In the genomic region with DNA sequence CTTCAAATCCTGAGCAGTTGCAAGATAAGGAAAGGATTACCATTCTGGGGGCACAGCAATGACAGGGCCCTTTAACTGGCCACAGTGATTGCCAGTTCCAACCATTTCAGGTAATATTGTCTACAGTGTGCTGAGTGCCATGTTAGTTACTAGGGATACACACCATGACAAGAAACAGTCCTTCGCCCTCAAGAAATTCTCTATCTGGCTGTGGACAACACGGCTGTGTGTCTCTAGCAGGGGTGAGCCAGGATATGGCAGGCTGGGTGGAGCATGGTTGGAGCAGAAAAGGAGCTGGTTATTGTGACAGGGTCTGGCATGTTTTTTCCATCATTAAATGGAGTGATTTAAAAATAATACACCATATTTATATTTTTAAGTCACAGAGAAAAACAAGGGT, we compare ENCODE assay signal across 31 cellular contexts. TPM values are rescaled to one million over a fixed set of nuclear protein-coding genes. Genes with fewer than 3 reads are reported as not detected.
"Had no signal": no experiment of that assay in that cellular context is flagged by ENCODE, and none has a peak within 500 bp of the region (broad histone marks: within the 10 kb centered on the region; RNA-seq: fewer than 3 reads in every experiment).

No MANE protein-coding gene starts in this region.

- H3K27ac Mint-ChIP-seq: activated CD4-positive, alpha-beta T cell treated with anti-CD3 and anti-CD28 coated beads, Interleukin-2, amount 10 ng/mL, durations not matched to agents 24 days and 14 days; activated CD8-positive, alpha-beta T cell treated with anti-CD3 and anti-CD28 coated beads for 36 hours; activated naive CD8-positive, alpha-beta T cell treated with anti-CD3 and anti-CD28 coated beads for 36 hours; activated T-cell treated with anti-CD3 and anti-CD28 coated beads, Interleukin-2, amount 50 U/mL, for 72 hours; activated T-helper 17 cell treated with anti-CD3 and anti-CD28 coated beads, Interleukin-2, amount 50 U/mL, for 72 hours; T-helper 1 cell treated with Interleukin-12 subunit alpha and Interleukin-12 subunit beta and Interleukin-4 antibody, amounts not matched to agents 30 μg/mL and 1 μg/mL, for 36 hours; T-helper 2 cell treated with Interferon-gamma antibody and Interleukin-4, amounts not matched to agents 5 μg/mL and 100 μg/mL, for 36 hours had no signal

- H3K9ac ChIP-seq: KMS-11 had no signal

- H3K4me2 ChIP-seq: KMS-11 had no signal

- H3K27me3 Mint-ChIP-seq: activated CD4-positive, alpha-beta T cell treated with anti-CD3 and anti-CD28 coated beads, Interleukin-2, amount 10 ng/mL, durations not matched to agents 24 days and 14 days; activated CD8-positive, alpha-beta T cell treated with anti-CD3 and anti-CD28 coated beads for 36 hours; activated naive CD8-positive, alpha-beta T cell treated with anti-CD3 and anti-CD28 coated beads for 36 hours; activated T-helper 17 cell treated with anti-CD3 and anti-CD28 coated beads, Interleukin-2, amount 50 U/mL, for 72 hours had no signal

- DNase-seq: activated CD4-positive, alpha-beta T cell treated with anti-CD3 and anti-CD28 coated beads, Interleukin-2, amount 10 ng/mL, durations not matched to agents 24 days and 14 days; activated CD4-positive, alpha-beta T cell treated with anti-CD3 and anti-CD28 coated beads, Interleukin-2, amount 50 U/mL, for 4 hours; activated CD8-positive, alpha-beta T cell treated with anti-CD3 and anti-CD28 coated beads for 36 hours; activated effector memory CD4-positive, alpha-beta T cell treated with anti-CD3 and anti-CD28 coated beads, Interleukin-2, amount 50 U/mL, for 16 hours; activated naive CD4-positive, alpha-beta T cell; activated naive CD4-positive, alpha-beta T cell treated with anti-CD3 and anti-CD28 coated beads, Interleukin-2, amount 50 U/mL, for 16 hours; activated naive CD8-positive, alpha-beta T cell treated with anti-CD3 and anti-CD28 coated beads for 36 hours; activated T-cell treated with anti-CD3 and anti-CD28 coated beads, Interleukin-2, amount 50 U/mL, for 1 hour; activated T-cell treated with anti-CD3 and anti-CD28 coated beads, Interleukin-2, amount 50 U/mL, for 72 hours; amniotic stem cell; aorta; brain microvascular endothelial cell; MM.1S; MV-4-11; NCI-H1092; NCI-H1436 treated with DMSO at 0.1 percent for 48 hours; NCI-H1694 treated with DMSO at 0.1 percent for 48 hours; NCI-H2029; NCI-H345; NCI-H524 treated with DMSO at 0.1 percent for 48 hours; SIG-M5 had no signal

- H3K27ac ChIP-seq: brain microvascular endothelial cell, KMS-11 had no signal

- H3K27me3 ChIP-seq: brain microvascular endothelial cell had no signal

- FAIRE-seq: TTC549 had no signal

- H3K9me3 Mint-ChIP-seq: activated CD4-positive, alpha-beta T cell treated with anti-CD3 and anti-CD28 coated beads, Interleukin-2, amount 10 ng/mL, durations not matched to agents 24 days and 14 days; activated CD8-positive, alpha-beta T cell treated with anti-CD3 and anti-CD28 coated beads for 36 hours; activated naive CD8-positive, alpha-beta T cell treated with anti-CD3 and anti-CD28 coated beads for 36 hours; activated T-cell treated with anti-CD3 and anti-CD28 coated beads, Interleukin-2, amount 50 U/mL, for 72 hours; activated T-helper 17 cell treated with anti-CD3 and anti-CD28 coated beads, Interleukin-2, amount 50 U/mL, for 72 hours; T-helper 1 cell treated with Interleukin-12 subunit alpha and Interleukin-12 subunit beta and Interleukin-4 antibody, amounts not matched to agents 30 μg/mL and 1 μg/mL, for 36 hours; T-helper 2 cell treated with Interferon-gamma antibody and Interleukin-4, amounts not matched to agents 5 μg/mL and 100 μg/mL, for 36 hours had no signal

- H3K36me3 ChIP-seq: brain microvascular endothelial cell had no signal

- ATAC-seq: activated CD8-positive, alpha-beta T cell treated with anti-CD3 and anti-CD28 coated beads for 36 hours; activated T-cell treated with anti-CD3 and anti-CD28 coated beads, Interleukin-2, amount 50 U/mL, for 72 hours; activated T-helper 17 cell treated with anti-CD3 and anti-CD28 coated beads, Interleukin-2, amount 50 U/mL, for 72 hours; Panc1 had no signal

- H3K4me3 Mint-ChIP-seq: activated CD4-positive, alpha-beta T cell treated with anti-CD3 and anti-CD28 coated beads, Interleukin-2, amount 10 ng/mL, durations not matched to agents 24 days and 14 days; activated CD8-positive, alpha-beta T cell treated with anti-CD3 and anti-CD28 coated beads for 36 hours; activated naive CD8-positive, alpha-beta T cell treated with anti-CD3 and anti-CD28 coated beads for 36 hours; activated T-cell treated with anti-CD3 and anti-CD28 coated beads, Interleukin-2, amount 50 U/mL, for 72 hours; activated T-helper 17 cell treated with anti-CD3 and anti-CD28 coated beads, Interleukin-2, amount 50 U/mL, for 72 hours; T-helper 1 cell treated with Interleukin-12 subunit alpha and Interleukin-12 subunit beta and Interleukin-4 antibody, amounts not matched to agents 30 μg/mL and 1 μg/mL, for 36 hours; T-helper 2 cell treated with Interferon-gamma antibody and Interleukin-4, amounts not matched to agents 5 μg/mL and 100 μg/mL, for 36 hours had no signal

- H3K4me1 Mint-ChIP-seq: activated naive CD8-positive, alpha-beta T cell treated with anti-CD3 and anti-CD28 coated beads for 36 hours; activated T-helper 17 cell treated with anti-CD3 and anti-CD28 coated beads, Interleukin-2, amount 50 U/mL, for 72 hours had no signal

RNA-seq across cellular contexts. Expression of gene TSPYL6, which starts 31.0 kb away (rescaled TPM):
- total RNA-seq: activated CD4-positive, alpha-beta T cell treated with anti-CD3 and anti-CD28 coated beads, Interleukin-2, amount 10 ng/mL, durations not matched to agents 24 days and 14 days; activated CD8-positive, alpha-beta memory T cell treated with anti-CD3 and anti-CD28 coated beads for 36 hours; activated CD8-positive, alpha-beta T cell treated with anti-CD3 and anti-CD28 coated beads for 36 hours; activated naive CD8-positive, alpha-beta T cell treated with anti-CD3 and anti-CD28 coated beads for 36 hours; activated T-cell treated with anti-CD3 and anti-CD28 coated beads, Interleukin-2, amount 50 U/mL, for 72 hours; activated T-helper 17 cell treated with anti-CD3 and anti-CD28 coated beads, Interleukin-2, amount 50 U/mL, for 72 hours; LHCN-M2; NCI-H460; RPMI7951 had no signal
